Comparison of ENCODE assay signal across 33 cellular contexts in genomic region chr19:30783212-30783611, GRCh38.
"Had no signal": no experiment of that assay in that cellular context is flagged by ENCODE, and none has a peak within 500 bp of the region (broad histone marks: within the 10 kb centered on the region; RNA-seq: fewer than 3 reads in every experiment).

No MANE protein-coding gene starts in this region.

- H3K9me3 Mint-ChIP-seq: activated CD8-positive, alpha-beta T cell treated with anti-CD3 and anti-CD28 coated beads for 36 hours; activated naive CD4-positive, alpha-beta T cell treated with anti-CD3 and anti-CD28 coated beads for 36 hours; activated naive CD4-positive, alpha-beta T cell treated with anti-CD3 and anti-CD28 coated beads, Interleukin-2, amount 50 U/mL, for 24 hours; activated naive CD8-positive, alpha-beta T cell treated with anti-CD3 and anti-CD28 coated beads for 36 hours; activated naive CD8-positive, alpha-beta T cell treated with anti-CD3 and anti-CD28 coated beads, Interleukin-2, amount 50 U/mL, for 24 hours; activated T-helper 1 cell treated with anti-CD3 and anti-CD28 coated beads, Interleukin-12 subunit alpha, Interleukin-12 subunit beta, Interleukin-2, Interleukin-4 antibody, amounts not matched to agents 30 ng/mL and 10 ng/mL and 1 ng/mL, durations not matched to agents 14 hours and 24 hours and 36 hours; activated T-helper 2 cell treated with anti-CD3 and anti-CD28 coated beads, Interferon-gamma antibody, Interleukin-2, Interleukin-4, amounts not matched to agents 10 μg/mL and 5 μg/mL and 100 μg/mL, durations not matched to agents 14 hours and 24 hours and 36 hours; effector memory CD8-positive, alpha-beta T cell; T-helper 2 cell treated with Interferon-gamma antibody and Interleukin-4, amounts not matched to agents 5 μg/mL and 100 μg/mL, for 36 hours had no signal

- H3K4me1 Mint-ChIP-seq: activated CD8-positive, alpha-beta memory T cell treated with anti-CD3 and anti-CD28 coated beads, Interleukin-2, amount 10 ng/mL, durations not matched to agents 7 days and 5 days; activated naive CD4-positive, alpha-beta T cell treated with anti-CD3 and anti-CD28 coated beads, Interleukin-2, amount 50 U/mL, for 24 hours; activated naive CD8-positive, alpha-beta T cell treated with anti-CD3 and anti-CD28 coated beads for 36 hours; activated naive CD8-positive, alpha-beta T cell treated with anti-CD3 and anti-CD28 coated beads, Interleukin-2, amount 50 U/mL, for 24 hours; T-helper 17 cell had no signal

- H3K4me3 Mint-ChIP-seq: activated CD8-positive, alpha-beta memory T cell treated with anti-CD3 and anti-CD28 coated beads, Interleukin-2, amount 10 ng/mL, durations not matched to agents 7 days and 5 days; activated CD8-positive, alpha-beta T cell treated with anti-CD3 and anti-CD28 coated beads for 36 hours; activated naive CD4-positive, alpha-beta T cell treated with anti-CD3 and anti-CD28 coated beads for 36 hours; activated naive CD4-positive, alpha-beta T cell treated with anti-CD3 and anti-CD28 coated beads, Interleukin-2, amount 50 U/mL, for 24 hours; activated naive CD8-positive, alpha-beta T cell treated with anti-CD3 and anti-CD28 coated beads for 36 hours; activated naive CD8-positive, alpha-beta T cell treated with anti-CD3 and anti-CD28 coated beads, Interleukin-2, amount 50 U/mL, for 24 hours; activated T-helper 1 cell treated with anti-CD3 and anti-CD28 coated beads, Interleukin-12 subunit alpha, Interleukin-12 subunit beta, Interleukin-2, Interleukin-4 antibody, amounts not matched to agents 30 ng/mL and 10 ng/mL and 1 ng/mL, durations not matched to agents 14 hours and 24 hours and 36 hours; effector memory CD8-positive, alpha-beta T cell; T-helper 17 cell; T-helper 2 cell treated with Interferon-gamma antibody and Interleukin-4, amounts not matched to agents 5 μg/mL and 100 μg/mL, for 36 hours had no signal

- DNase-seq: activated CD4-positive, alpha-beta T cell treated with anti-CD3 and anti-CD28 coated beads for 4 hours; activated CD4-positive, alpha-beta T cell treated with anti-CD3 and anti-CD28 coated beads, Interleukin-2, amount 50 U/mL, for 1 hour; activated CD4-positive, alpha-beta T cell treated with anti-CD3 and anti-CD28 coated beads, Interleukin-2, amount 50 U/mL, for 48 hours; activated CD4-positive, CD25-positive, alpha-beta regulatory T cell; activated CD4-positive, CD25-positive, alpha-beta regulatory T cell treated with anti-CD3 and anti-CD28 coated beads, Interleukin-2, amount 50 U/mL, for 72 hours; activated CD8-positive, alpha-beta memory T cell treated with anti-CD3 and anti-CD28 coated beads, Interleukin-2, amount 10 ng/mL, durations not matched to agents 7 days and 5 days; activated CD8-positive, alpha-beta memory T cell treated with anti-CD3 and anti-CD28 coated beads, Interleukin-2, amount 50 U/mL, for 4 hours; activated CD8-positive, alpha-beta T cell treated with anti-CD3 and anti-CD28 coated beads for 36 hours; activated effector memory CD4-positive, alpha-beta T cell treated with anti-CD3 and anti-CD28 coated beads, Interleukin-2, amount 50 U/mL, for 16 hours; activated naive CD4-positive, alpha-beta T cell treated with anti-CD3 and anti-CD28 coated beads for 36 hours; activated naive CD8-positive, alpha-beta T cell treated with anti-CD3 and anti-CD28 coated beads for 36 hours; activated naive CD8-positive, alpha-beta T cell treated with anti-CD3 and anti-CD28 coated beads, Interleukin-2, amount 50 U/mL, for 24 hours; activated T-cell treated with anti-CD3 and anti-CD28 coated beads, Interleukin-2, amount 50 U/mL, for 1 hour; activated T-cell treated with anti-CD3 and anti-CD28 coated beads, Interleukin-2, amount 50 U/mL, for 48 hours; adrenal gland; aorta; body of pancreas; caudate nucleus; cortex of kidney; dermis blood vessel endothelial cell; effector CD4-positive, alpha-beta T cell; effector memory CD8-positive, alpha-beta T cell; erythroblast; esophagus squamous epithelium; foreskin melanocyte; T-helper 1 cell; T-helper 17 cell; T1000 had no signal

- ATAC-seq: activated CD8-positive, alpha-beta memory T cell treated with anti-CD3 and anti-CD28 coated beads, Interleukin-2, amount 10 ng/mL, durations not matched to agents 7 days and 5 days; activated CD8-positive, alpha-beta T cell treated with anti-CD3 and anti-CD28 coated beads for 36 hours; activated naive CD8-positive, alpha-beta T cell treated with anti-CD3 and anti-CD28 coated beads, Interleukin-2, amount 50 U/mL, for 24 hours; body of pancreas; effector memory CD8-positive, alpha-beta T cell; gastroesophageal sphincter; T-helper 17 cell had no signal

- H3K36me3 Mint-ChIP-seq: activated CD8-positive, alpha-beta memory T cell treated with anti-CD3 and anti-CD28 coated beads, Interleukin-2, amount 10 ng/mL, durations not matched to agents 7 days and 5 days; activated naive CD4-positive, alpha-beta T cell treated with anti-CD3 and anti-CD28 coated beads, Interleukin-2, amount 50 U/mL, for 24 hours; activated naive CD8-positive, alpha-beta T cell treated with anti-CD3 and anti-CD28 coated beads for 36 hours had no signal

- H3K27ac Mint-ChIP-seq: activated CD8-positive, alpha-beta memory T cell treated with anti-CD3 and anti-CD28 coated beads, Interleukin-2, amount 10 ng/mL, durations not matched to agents 7 days and 5 days; activated CD8-positive, alpha-beta T cell treated with anti-CD3 and anti-CD28 coated beads for 36 hours; activated naive CD4-positive, alpha-beta T cell treated with anti-CD3 and anti-CD28 coated beads for 36 hours; activated naive CD4-positive, alpha-beta T cell treated with anti-CD3 and anti-CD28 coated beads, Interleukin-2, amount 50 U/mL, for 24 hours; activated naive CD8-positive, alpha-beta T cell treated with anti-CD3 and anti-CD28 coated beads for 36 hours; activated naive CD8-positive, alpha-beta T cell treated with anti-CD3 and anti-CD28 coated beads, Interleukin-2, amount 50 U/mL, for 24 hours; activated T-helper 1 cell treated with anti-CD3 and anti-CD28 coated beads, Interleukin-12 subunit alpha, Interleukin-12 subunit beta, Interleukin-2, Interleukin-4 antibody, amounts not matched to agents 30 ng/mL and 10 ng/mL and 1 ng/mL, durations not matched to agents 14 hours and 24 hours and 36 hours; activated T-helper 2 cell treated with anti-CD3 and anti-CD28 coated beads, Interferon-gamma antibody, Interleukin-2, Interleukin-4, amounts not matched to agents 10 μg/mL and 5 μg/mL and 100 μg/mL, durations not matched to agents 14 hours and 24 hours and 36 hours; effector memory CD8-positive, alpha-beta T cell; T-helper 17 cell; T-helper 2 cell treated with Interferon-gamma antibody and Interleukin-4, amounts not matched to agents 5 μg/mL and 100 μg/mL, for 36 hours had no signal

- H3K27me3 Mint-ChIP-seq: activated CD8-positive, alpha-beta memory T cell treated with anti-CD3 and anti-CD28 coated beads, Interleukin-2, amount 10 ng/mL, durations not matched to agents 7 days and 5 days had no signal
